ENCODE assay signal across 10 cellular contexts in the genomic region with DNA sequence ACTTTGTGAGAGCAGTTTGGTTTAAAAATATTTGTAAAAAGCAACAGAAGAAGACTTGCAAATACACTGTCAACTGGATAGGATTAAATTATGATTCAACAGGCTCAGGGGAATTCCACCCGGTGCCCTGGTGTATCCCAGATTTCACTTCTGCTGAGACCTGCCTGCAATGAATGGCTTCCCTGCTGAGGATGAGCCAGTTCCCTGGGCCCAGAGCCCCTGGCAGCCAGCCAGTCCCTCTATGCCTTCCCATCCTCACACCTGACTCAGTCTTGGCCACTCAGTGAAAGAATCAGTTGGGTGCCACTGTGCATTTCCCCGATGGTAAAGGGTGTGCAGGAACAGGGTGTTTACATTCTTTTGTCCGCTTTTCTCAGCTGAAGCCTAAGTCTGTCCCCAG.
DNase-seq lines count a peak whose midpoint lies in the region; ATAC-seq, FAIRE-seq and TF ChIP-seq lines count a peak whose summit lies in the region.
"Had no signal": no experiment of that assay in that cellular context is flagged by ENCODE, and none has a peak within 500 bp of the region (broad histone marks: within the 10 kb centered on the region; RNA-seq: fewer than 3 reads in every experiment).

No MANE protein-coding gene starts in this region.

- H3K4me1 ChIP-seq in K562 (replicated peaks in 1 of 2; ENCODE audit: control insufficient read depth in 2 of 2, insufficient read depth in 2 of 2, low read length in 2 of 2) (peaks cover 0 to 2% of the 10 kb centered on the region in 2 experiments; a peak in 1 of 5 replicates), osteoblast (ENCODE audit: insufficient read depth, low read length) (peaks cover 6% of the 10 kb centered on the region)

- no peak overlapping the region for H2AFZ ChIP-seq in K562 (ENCODE audit: low read depth, low read length)
- no peak overlapping the region for H2AFZ ChIP-seq in osteoblast (ENCODE audit: low read length)

- no peak overlapping the region for H3K9ac ChIP-seq in K562 (ENCODE audit: insufficient read depth in 1 of 2, low read depth in 2 of 2, low read length in 2 of 2)

- 3% methylated on average over 3 of the region's 3 CpGs for WGBS in K562 (ENCODE audit: insufficient coverage, low coverage, missing lambda C conversion rate)

- H3K4me2 ChIP-seq in K562 (ENCODE audit: insufficient read depth, low read length) (no peak overlapping the region), osteoblast (ENCODE audit: insufficient read depth, low read length) (no peak overlapping the region)

- no peak overlapping the region for H3K27ac Mint-ChIP-seq in T-helper 17 cell
- H3K27ac Mint-ChIP-seq: type B pancreatic cell had no signal

- H3K79me2 ChIP-seq in K562 (ENCODE audit: control insufficient read depth, insufficient read depth, low read length) (no peaks in the 10 kb centered on the region), osteoblast (ENCODE audit: insufficient read depth, low read length) (no peaks in the 10 kb centered on the region)

- no peaks in the 10 kb centered on the region for H3K9me1 ChIP-seq in K562 (ENCODE audit: control insufficient read depth, insufficient read depth, low read length)

- TF ChIP-seq CTCF in K562 (IDR thresholded peaks at IDR 0.05 in 2 of 3, conservative IDR thresholded peaks at IDR 0.05 in 1 of 3; ENCODE audit: insufficient read depth in 2 of 3, low read depth in 1 of 3, low read length in 3 of 3): no peak
- no peak for TF ChIP-seq CTCF in osteoblast (IDR thresholded peaks at IDR 0.05; ENCODE audit: extremely low read depth, low read depth, low read length)

- peaks cover 9 to 31% of the 10 kb centered on the region in 2 experiments for H3K27me3 ChIP-seq in K562 (ENCODE audit: control insufficient read depth in 2 of 2, insufficient read depth in 2 of 2, low read length in 2 of 2)
- H3K27me3 ChIP-seq in osteoblast (ENCODE audit: insufficient read depth, low read length): no peaks in the 10 kb centered on the region

- in situ Hi-C loops in K562 (cut with MboI): no loop called here

- no peak overlapping the region for H3K4me3 Mint-ChIP-seq in T-helper 17 cell
- H3K4me3 Mint-ChIP-seq: type B pancreatic cell had no signal

- no peaks in the 10 kb centered on the region for H3K27me3 Mint-ChIP-seq in T-helper 17 cell

- no peaks in the 10 kb centered on the region for H3K4me1 Mint-ChIP-seq in T-helper 17 cell

- H3K9me3 ChIP-seq in K562 (replicated peaks; ENCODE audit: control insufficient read depth, insufficient read depth, low read depth, low read length) (no peaks in the 10 kb centered on the region), osteoblast (ENCODE audit: low read depth, low read length) (no peaks in the 10 kb centered on the region), T-helper 17 cell (ENCODE audit: control insufficient read depth, low read length, poor library complexity, severe bottlenecking) (no peaks in the 10 kb centered on the region)

- H4K20me1 ChIP-seq in K562 (replicated peaks; ENCODE audit: control insufficient read depth, insufficient read depth, low read length) (no peaks in the 10 kb centered on the region), osteoblast (ENCODE audit: insufficient read depth, low read length) (no peaks in the 10 kb centered on the region)

- CTCF ChIA-PET in K562 (lab: Yijun Ruan, JAX; ENCODE audit: low intra/inter-chr PET ratio): no interaction called here

- TF ChIP-seq POLR2A in K562 (conservative IDR thresholded peaks at IDR 0.05): no peak

- POLR2A ChIA-PET in K562 (lab: Yijun Ruan, JAX): interaction anchor here (0.7 kb wide), 1 partner anchor 772 kb away, joined by 3 read pairs; no protein-coding TSS in a partner anchor

- no TSS peak for BruUV-seq in K562 (replicated peaks; lab: Mats Ljungman, UMichigan)

- H3K36me3 ChIP-seq in K562 (ENCODE audit: control insufficient read depth, insufficient read depth, low read length) (no peaks in the 10 kb centered on the region), osteoblast (ENCODE audit: insufficient read depth, low read length) (no peaks in the 10 kb centered on the region)

- no peak overlapping the region for H3K27ac ChIP-seq in K562 (ENCODE audit: extremely low read depth, low read depth, low read length)
- no peak overlapping the region for H3K27ac ChIP-seq in osteoblast (ENCODE audit: low read depth, low read length)

- FAIRE-seq in K562 (lab: Jason Lieb, UNC): no peak

- no peak for TF ChIP-seq EP300 in K562 (IDR thresholded peaks at IDR 0.05; ENCODE audit: low read length)

- no peak for TF ChIP-seq RAD21 in K562 (CRISPR knock-in tag; conservative IDR thresholded peaks at IDR 0.05 in 1 of 2, IDR thresholded peaks at IDR 0.05 in 1 of 2)

- intact Hi-C loops in K562 (cut with micrococcal nuclease): no loop called here

- peak; percentile 83 for DNase-seq in HK-2 (ENCODE audit: unreplicated experiment)
- DNase-seq in NCI-H2227 treated with DMSO at 0.1 percent for 48 hours (lab: John Stamatoyannopoulos, UW): peak; percentile 48
- no peak for DNase-seq in K562 (ENCODE audit: extremely low read depth in 1 of 4, low spot score in 3 of 4)
- peak; percentile 55 for DNase-seq in osteoblast (ENCODE audit: insufficient read length, low spot score, missing footprints)
- no peak for DNase-seq in stimulated activated naive CD8-positive, alpha-beta T cell treated with anti-CD3 and anti-CD28 coated beads, Interleukin-15, Interleukin-2, amounts not matched to agents 100 U/mL and 50 U/mL, for 24 hours
- DNase-seq in stimulated activated CD4-positive, alpha-beta T cell treated with anti-CD3 and anti-CD28 coated beads, Interleukin-2, amount 100 ng/mL, for 24 hours: no peak
- no peak for DNase-seq in OCI-M2 (lab: John Stamatoyannopoulos, UW; ENCODE audit: unreplicated experiment)
- DNase-seq in T-helper 17 cell: no peak
- DNase-seq: NCI-H2029 treated with DMSO at 0.1 percent for 48 hours had no signal

- no peak for ATAC-seq in K562
- no peak for ATAC-seq in stimulated activated naive CD8-positive, alpha-beta T cell treated with anti-CD3 and anti-CD28 coated beads, Interleukin-15, Interleukin-2, amounts not matched to agents 100 U/mL and 50 U/mL, for 24 hours
- no peak for ATAC-seq in T-helper 17 cell

- H3K4me3 ChIP-seq in K562 (no peak overlapping the region), osteoblast (ENCODE audit: insufficient read depth, low read length) (no peak overlapping the region)

- no peaks in the 10 kb centered on the region for H3K36me3 Mint-ChIP-seq in T-helper 17 cell (ENCODE audit: low read depth)
- H3K36me3 Mint-ChIP-seq: type B pancreatic cell had no signal

TF ChIP-seq in K562, 482 proteins besides CTCF, POLR2A, EP300 and RAD21:
- no peak for TF ChIP-seq SMARCA4 (IDR thresholded peaks at IDR 0.05)
- TF ChIP-seq NFIC (IDR thresholded peaks at IDR 0.05): 0 out of 2 replicates have a peak, but pooled peaks have one; percentile 21
- no peak for TF ChIP-seq KDM2B (CRISPR knock-in tag; IDR thresholded peaks at IDR 0.05)
- no peak for TF ChIP-seq MLX (CRISPR knock-in tag; conservative IDR thresholded peaks at IDR 0.05)
- no peak for TF ChIP-seq NFYB (IDR thresholded peaks at IDR 0.05; ENCODE audit: extremely low read depth, insufficient read length)
- TF ChIP-seq, protein P1, sequence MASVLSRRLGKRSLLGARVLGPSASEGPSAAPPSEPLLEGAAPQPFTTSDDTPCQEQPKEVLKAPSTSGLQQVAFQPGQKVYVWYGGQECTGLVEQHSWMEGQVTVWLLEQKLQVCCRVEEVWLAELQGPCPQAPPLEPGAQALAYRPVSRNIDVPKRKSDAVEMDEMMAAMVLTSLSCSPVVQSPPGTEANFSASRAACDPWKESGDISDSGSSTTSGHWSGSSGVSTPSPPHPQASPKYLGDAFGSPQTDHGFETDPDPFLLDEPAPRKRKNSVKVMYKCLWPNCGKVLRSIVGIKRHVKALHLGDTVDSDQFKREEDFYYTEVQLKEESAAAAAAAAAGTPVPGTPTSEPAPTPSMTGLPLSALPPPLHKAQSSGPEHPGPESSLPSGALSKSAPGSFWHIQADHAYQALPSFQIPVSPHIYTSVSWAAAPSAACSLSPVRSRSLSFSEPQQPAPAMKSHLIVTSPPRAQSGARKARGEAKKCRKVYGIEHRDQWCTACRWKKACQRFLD (CRISPR knock-in tag; IDR thresholded peaks at IDR 0.05): no peak
- no peak for TF ChIP-seq CCNT2 (IDR thresholded peaks at IDR 0.05; ENCODE audit: borderline replicate concordance, extremely low read depth, insufficient read length, low read depth, low read length)
- TF ChIP-seq NELFE (IDR thresholded peaks at IDR 0.05; ENCODE audit: insufficient read depth, insufficient read length): no peak

Comparison
In these comparisons a context has a peak if more than half of its experiments do, and no peak if none do; other contexts are left out.
1. DNase-seq: peak in HK-2 (single experiment), NCI-H2227 treated with DMSO at 0.1 percent for 48 hours (single experiment) and osteoblast (single experiment); none in K562 (0 of 4), stimulated activated naive CD8-positive, alpha-beta T cell treated with anti-CD3 and anti-CD28 coated beads, Interleukin-15, Interleukin-2, amounts not matched to agents 100 U/mL and 50 U/mL, for 24 hours (single experiment), stimulated activated CD4-positive, alpha-beta T cell treated with anti-CD3 and anti-CD28 coated beads, Interleukin-2, amount 100 ng/mL, for 24 hours (0 of 2), OCI-M2 (single experiment) and T-helper 17 cell (0 of 3).